24 cellular contexts compared by ENCODE assay signal in the genomic region with DNA sequence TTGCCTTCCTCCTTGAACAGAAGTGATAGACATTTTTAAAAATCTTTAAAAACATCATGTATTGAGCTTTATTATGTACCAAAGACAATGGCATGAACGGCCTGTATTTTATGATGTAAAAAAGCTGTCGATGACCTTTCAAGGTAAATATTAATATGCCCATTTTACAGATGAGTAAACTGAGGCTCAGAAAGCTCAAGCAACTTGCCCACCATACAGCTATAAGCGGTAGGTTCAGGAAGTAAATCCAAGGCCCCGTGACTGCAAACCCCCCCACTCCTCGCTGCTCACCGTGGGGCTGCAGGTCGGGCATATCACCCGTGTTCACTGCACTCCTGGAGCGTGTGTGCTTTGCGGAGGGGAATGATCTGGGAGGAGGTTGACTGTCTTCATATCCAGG.
"Had no signal": no experiment of that assay in that cellular context is flagged by ENCODE, and none has a peak within 500 bp of the region (broad histone marks: within the 10 kb centered on the region; RNA-seq: fewer than 3 reads in every experiment).

No MANE protein-coding gene starts in this region.

- H3K27me3 ChIP-seq: MG63, SJCRH30 had no signal

- H3K9me3 ChIP-seq: MG63, SJCRH30 had no signal

- H3K4me3 ChIP-seq: MG63, SJCRH30 had no signal

- FAIRE-seq: HTR-8/SVneo, RCC 7860 had no signal

- ATAC-seq: SK-N-SH treated with all-trans-retinoic acid at 6 μM for 48 hours had no signal

- DNase-seq: Karpas-422, KG1, MG63, NCI-H1092, NCI-H1105 treated with DMSO at 0.1 percent for 48 hours, NCI-H1417 treated with DMSO at 0.1 percent for 48 hours, NCI-H146, NCI-H1694 treated with DMSO at 0.1 percent for 48 hours, NCI-H1930, NCI-H2081, NCI-H2107, NCI-H226, NCI-H446, NCI-H510A, NCI-H524 treated with DMSO at 0.1 percent for 48 hours, NCI-H69, NCI-H774, RPMI8226, SHP77 treated with DMSO at 0.1 percent for 48 hours, SJCRH30 had no signal

- H3K36me3 ChIP-seq: MG63, SJCRH30 had no signal

- H3K27ac ChIP-seq: HL-60, SJCRH30 had no signal
